In genomic region chr11:76911415-76911808, GRCh38 we compare ENCODE assay signal across 16 cellular contexts.
"Had no signal": no experiment of that assay in that cellular context is flagged by ENCODE, and none has a peak within 500 bp of the region (broad histone marks: within the 10 kb centered on the region; RNA-seq: fewer than 3 reads in every experiment).

No MANE protein-coding gene starts in this region.

- ATAC-seq: activated CD4-positive, alpha-beta T cell treated with anti-CD3 and anti-CD28 coated beads for 36 hours; activated T-cell treated with anti-CD3 and anti-CD28 coated beads, Interleukin-2, amount 50 U/mL, for 72 hours; natural killer cell treated with Interleukin-12 subunit alpha and Interleukin-12 subunit beta and Interleukin-15 and Interleukin-18, amount 100 ng/mL, for 72 hours; stimulated activated naive CD8-positive, alpha-beta T cell treated with anti-CD3 and anti-CD28 coated beads, Interleukin-15, amount 100 ng/mL, for 72 hours; T-cell had no signal

- DNase-seq: activated CD4-positive, alpha-beta memory T cell treated with anti-CD3 and anti-CD28 coated beads, Interleukin-2, amount 10 ng/mL, durations not matched to agents 7 days and 5 days; activated CD4-positive, alpha-beta T cell treated with anti-CD3 and anti-CD28 coated beads for 36 hours; activated gamma-delta T cell treated with Interleukin-2 at 50 U/mL for 16 hours; activated T-cell treated with anti-CD3 and anti-CD28 coated beads, Interleukin-2, amount 50 U/mL, for 72 hours; foreskin melanocyte; head of caudate nucleus; kidney glomerular epithelial cell; mammary epithelial cell; stimulated activated CD4-positive, alpha-beta T cell treated with anti-CD3 and anti-CD28 coated beads, Interleukin-4, amount 100 ng/mL, for 4 hours; stimulated activated naive CD8-positive, alpha-beta T cell treated with anti-CD3 and anti-CD28 coated beads, Interleukin-15, amount 100 ng/mL, for 72 hours; T-cell; T1000 had no signal

- H3K4me3 ChIP-seq: SK-N-MC had no signal

- H3K36me3 ChIP-seq: esophagus muscularis mucosa had no signal

- H3K9me3 ChIP-seq: esophagus muscularis mucosa had no signal

- H3K27me3 ChIP-seq: esophagus muscularis mucosa had no signal

- H3K27ac ChIP-seq: esophagus muscularis mucosa, VCaP had no signal
